ENCODE assay signal across 10 cellular contexts in the genomic region with DNA sequence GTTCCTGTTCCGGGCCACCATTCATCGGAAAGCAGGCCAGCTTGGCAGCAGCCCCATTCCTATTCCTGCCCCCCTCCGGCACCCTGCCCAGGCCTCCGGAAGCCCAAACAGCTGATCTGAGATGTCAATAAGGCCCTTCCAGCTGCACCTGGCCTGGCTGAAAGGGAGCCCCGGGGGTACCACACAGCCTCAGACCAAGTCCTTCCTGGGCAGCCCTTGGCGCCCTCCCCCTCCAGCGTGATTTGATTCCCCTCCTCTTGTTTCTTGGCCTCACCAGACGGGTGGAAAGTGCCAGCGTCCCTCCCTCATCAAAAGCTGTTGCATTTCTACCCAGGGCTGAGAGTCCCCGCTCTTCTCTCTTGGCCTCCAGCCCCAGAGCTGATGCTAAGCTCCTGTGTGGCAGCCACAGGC.
DNase-seq lines count a peak whose midpoint lies in the region; TF ChIP-seq lines count a peak whose summit lies in the region.
"Had no signal": no experiment of that assay in that cellular context is flagged by ENCODE, and none has a peak within 500 bp of the region (broad histone marks: within the 10 kb centered on the region; RNA-seq: fewer than 3 reads in every experiment).

No MANE protein-coding gene starts in this region.

- peaks cover 20% of the 10 kb centered on the region for H3K4me1 Mint-ChIP-seq in chondrocyte (ENCODE audit: low read depth)

- H3K36me3 Mint-ChIP-seq in chondrocyte (ENCODE audit: low read depth): no peaks in the 10 kb centered on the region

- H3K23ac ChIP-seq in neuronal stem cell (ENCODE audit: low read depth, low read length, poor library complexity): no peak overlapping the region

- no peak for TF ChIP-seq CTCF in coronary artery (IDR thresholded peaks at IDR 0.05)
- no peak for TF ChIP-seq CTCF in chondrocyte (IDR thresholded peaks at IDR 0.05)

- H2AK5ac ChIP-seq in neuronal stem cell (ENCODE audit: low read depth, low read length): no peak overlapping the region

- DNase-seq in COR-L47 (lab: John Stamatoyannopoulos, UW) (peak; percentile 73), NCI-H2196 (lab: John Stamatoyannopoulos, UW; ENCODE audit: unreplicated experiment) (peak; percentile 84), coronary artery (ENCODE audit: low spot score) (no peak), neuronal stem cell (ENCODE audit: low spot score) (no peak), chondrocyte (ENCODE audit: low spot score) (no peak), D341Med (ENCODE audit: low spot score) (no peak)
- DNase-seq in activated effector memory CD4-positive, alpha-beta T cell treated with Interleukin-2 at 50 U/mL for 16 hours: no peak
- DNase-seq in effector CD4-positive, alpha-beta T cell: no peak

- H3K14ac ChIP-seq in neuronal stem cell (ENCODE audit: low read length): peak overlapping the region; percentile 27

- H2BK5ac ChIP-seq in neuronal stem cell (ENCODE audit: low read length): no peak overlapping the region

- H2BK12ac ChIP-seq in neuronal stem cell (ENCODE audit: low read length): no peak overlapping the region

- H3K27me3 ChIP-seq in neuronal stem cell (ENCODE audit: control insufficient read depth in 3 of 3, insufficient read depth in 3 of 3, low read depth in 1 of 3, low read length in 3 of 3): no peaks in the 10 kb centered on the region
- H3K27me3 ChIP-seq: esophagus muscularis mucosa had no signal

- no peak overlapping the region for H2AFZ ChIP-seq in neuronal stem cell (ENCODE audit: low read length)

- H4K91ac ChIP-seq in neuronal stem cell (ENCODE audit: low read depth, low read length, poor library complexity): no peak overlapping the region

- H3K9me3 Mint-ChIP-seq in chondrocyte (ENCODE audit: low read depth): no peaks in the 10 kb centered on the region

- H3K27ac Mint-ChIP-seq in chondrocyte (ENCODE audit: unreplicated experiment): no peak overlapping the region

- H2BK15ac ChIP-seq in neuronal stem cell (ENCODE audit: low read length): no peak overlapping the region

- no peak overlapping the region for H3K4me3 Mint-ChIP-seq in chondrocyte (ENCODE audit: unreplicated experiment)

- H3K27ac ChIP-seq in coronary artery: peak overlapping the region; percentile 25 to 28
- H3K27ac ChIP-seq in neuronal stem cell (replicated peaks; ENCODE audit: low read length): peak overlapping the region; percentile 21
- H3K27ac ChIP-seq: esophagus muscularis mucosa had no signal

- H3K9ac ChIP-seq in neuronal stem cell (ENCODE audit: low read depth, low read length, poor library complexity): no peak overlapping the region

- H3K36me3 ChIP-seq in neuronal stem cell (replicated peaks in 1 of 2; ENCODE audit: control insufficient read depth in 2 of 2, insufficient read depth in 2 of 2, low read length in 2 of 2): no peaks in the 10 kb centered on the region
- H3K36me3 ChIP-seq: esophagus muscularis mucosa had no signal

- no peak overlapping the region for H4K8ac ChIP-seq in neuronal stem cell (ENCODE audit: low read depth, low read length)

- no peak overlapping the region for H3K4me2 ChIP-seq in neuronal stem cell (ENCODE audit: insufficient read depth, low read length, poor library complexity, severe bottlenecking)

- no peak overlapping the region for H2BK120ac ChIP-seq in neuronal stem cell (ENCODE audit: low read depth, low read length)

- H3K9me3 ChIP-seq in neuronal stem cell (replicated peaks in 1 of 2; ENCODE audit: control insufficient read depth in 2 of 2, insufficient read depth in 1 of 2, low read depth in 1 of 2, low read length in 2 of 2): no peaks in the 10 kb centered on the region
- H3K9me3 ChIP-seq: esophagus muscularis mucosa had no signal

- peaks cover 16 to 22% of the 10 kb centered on the region in 2 donors for H3K4me1 ChIP-seq in neuronal stem cell (ENCODE audit: control insufficient read depth in 2 of 2, insufficient read depth in 1 of 2, low read depth in 1 of 2, low read length in 2 of 2)

- no CpG with 5 or more reads among the region's 10 CpGs for WGBS in neuronal stem cell (ENCODE audit: extremely low coverage in 2 of 2, insufficient read length in 2 of 2, insufficient replicate concordance in 1 of 2), 2 donors

- H3K27me3 Mint-ChIP-seq in chondrocyte (ENCODE audit: low read depth): no peaks in the 10 kb centered on the region

- no peaks in the 10 kb centered on the region for H3K79me1 ChIP-seq in neuronal stem cell (ENCODE audit: low read depth, low read length)

- H3K4ac ChIP-seq in neuronal stem cell (ENCODE audit: low read length): no peak overlapping the region

- no peak overlapping the region for H3K4me3 ChIP-seq in coronary artery
- H3K4me3 ChIP-seq in neuronal stem cell (ENCODE audit: low read length in 2 of 2): no peak overlapping the region
- H3K4me3 ChIP-seq: esophagus muscularis mucosa, K562 had no signal

- peak overlapping the region; percentile 50 for H3K18ac ChIP-seq in neuronal stem cell (ENCODE audit: low read length)

Comparison
In these comparisons a context has a peak if more than half of its experiments do, and no peak if none do; other contexts are left out.
1. DNase-seq: peak in COR-L47 (single experiment) and NCI-H2196 (single experiment); none in coronary artery (single experiment), neuronal stem cell (single experiment), activated effector memory CD4-positive, alpha-beta T cell treated with Interleukin-2 at 50 U/mL for 16 hours (single experiment), chondrocyte (single experiment), D341Med (single experiment) and effector CD4-positive, alpha-beta T cell (single experiment).